In the genomic region with DNA sequence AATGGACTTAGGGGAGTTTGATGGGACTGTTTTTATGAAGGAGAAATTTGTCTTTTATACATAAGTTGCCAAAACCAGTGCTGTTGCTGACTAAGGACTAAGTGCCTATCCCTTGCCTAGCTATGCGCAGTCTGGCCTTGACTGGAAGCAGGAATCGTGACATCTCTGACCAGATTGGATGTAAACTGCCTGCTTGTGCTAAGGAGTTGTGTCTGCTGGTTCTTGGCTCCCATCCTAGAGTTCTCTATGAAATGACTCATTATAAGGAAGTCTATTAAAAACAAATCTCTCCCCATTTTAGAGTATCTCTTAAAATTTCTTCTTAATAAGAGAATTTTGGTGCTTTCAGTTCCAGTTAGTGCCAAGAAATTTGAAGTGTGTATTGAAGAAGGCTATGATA, we compare ENCODE assay signal across 12 cellular contexts.
DNase-seq lines count a peak whose midpoint lies in the region; ATAC-seq, FAIRE-seq and TF ChIP-seq lines count a peak whose summit lies in the region.
"Had no signal": no experiment of that assay in that cellular context is flagged by ENCODE, and none has a peak within 500 bp of the region (broad histone marks: within the 10 kb centered on the region; RNA-seq: fewer than 3 reads in every experiment).

No MANE protein-coding gene starts in this region.

- H3K4me2 ChIP-seq in A549 (peak overlapping the region; percentile 58), IMR-90 (ENCODE audit: low read depth, low read length) (peak overlapping the region; percentile 24; the same call in 1 of the 2 replicates)

- peaks cover 16 to 53% of the 10 kb centered on the region in 2 experiments for H3K79me1 ChIP-seq in IMR-90 (ENCODE audit: low read depth in 1 of 2, low read length in 2 of 2)

- ATAC-seq in A549 (peak; percentile 91 to 92), IMR-90 (ENCODE audit: low read depth) (peak; percentile 100), left lung (peak; percentile 87), HG03196 (IDR thresholded peaks at IDR 0.05; ENCODE audit: unreplicated experiment) (no peak)
- ATAC-seq in activated naive CD8-positive, alpha-beta T cell treated with anti-CD3 and anti-CD28 coated beads, Interleukin-2, amount 50 U/mL, for 24 hours: no peak
- ATAC-seq: activated naive CD4-positive, alpha-beta T cell treated with anti-CD3 and anti-CD28 coated beads, Interleukin-2, amount 50 U/mL, for 72 hours had no signal

- H3K56ac ChIP-seq in IMR-90 (ENCODE audit: extremely low read depth, insufficient read depth, low read length): no peak overlapping the region

- no peaks in the 10 kb centered on the region for H3K36me3 Mint-ChIP-seq in activated naive CD8-positive, alpha-beta T cell treated with anti-CD3 and anti-CD28 coated beads, Interleukin-2, amount 50 U/mL, for 24 hours (ENCODE audit: low read depth)
- H3K36me3 Mint-ChIP-seq: activated naive CD4-positive, alpha-beta T cell treated with anti-CD3 and anti-CD28 coated beads, Interleukin-2, amount 50 U/mL, for 72 hours; CD8-positive, alpha-beta memory T cell had no signal

- CTCF ChIA-PET in A549 (lab: Yijun Ruan, JAX) (interaction anchor here (1.4 kb wide), 1 partner anchor 32 kb away, joined by 4 read pairs; no protein-coding TSS in a partner anchor), IMR-90 (lab: Yijun Ruan, JAX) (interaction anchor here (1.0 kb wide), 2 partner anchors 10 to 58 kb away, joined by 3 read pairs; no protein-coding TSS in a partner anchor)

- H3K4me1 ChIP-seq in A549 (peaks cover 66% of the 10 kb centered on the region), IMR-90 (ENCODE audit: control insufficient read depth, insufficient read depth, low read length) (peaks cover 2% of the 10 kb centered on the region; the same call in 1 of the 2 replicates), colonic mucosa (no peaks in the 10 kb centered on the region), left lung (peaks cover 6 to 18% of the 10 kb centered on the region in 2 donors)

- H4K5ac ChIP-seq in IMR-90 (ENCODE audit: low read depth, low read length): no peak overlapping the region

- H3K9me3 Mint-ChIP-seq in activated naive CD8-positive, alpha-beta T cell treated with anti-CD3 and anti-CD28 coated beads, Interleukin-2, amount 50 U/mL, for 24 hours: no peaks in the 10 kb centered on the region
- H3K9me3 Mint-ChIP-seq: activated naive CD4-positive, alpha-beta T cell treated with anti-CD3 and anti-CD28 coated beads, Interleukin-2, amount 50 U/mL, for 72 hours; CD8-positive, alpha-beta memory T cell had no signal

- no peak overlapping the region for H2AK5ac ChIP-seq in IMR-90 (ENCODE audit: low read depth, low read length)

- no TSS peak for BruUV-seq in IMR-90 (replicated peaks; lab: Mats Ljungman, UMichigan)

- H3K4me3 ChIP-seq in A549 (no peak overlapping the region), IMR-90 (ENCODE audit: insufficient read depth, low read depth, low read length) (no peak overlapping the region), colonic mucosa (no peak overlapping the region), left lung (no peak overlapping the region)

- WGBS in A549 (ENCODE audit: missing lambda C conversion rate): 3% methylated on average over 2 of the region's 2 CpGs
- WGBS in IMR-90 (ENCODE audit: extremely low coverage in 2 of 2, insufficient read length in 1 of 2), 2 experiments: no CpG with 5 or more reads among the region's 2 CpGs

- in situ Hi-C loops in IMR-90 (cut with MboI; ENCODE audit: low sequenced_read_pairs): no loop called here

- no peaks in the 10 kb centered on the region for H3K4me1 Mint-ChIP-seq in activated naive CD8-positive, alpha-beta T cell treated with anti-CD3 and anti-CD28 coated beads, Interleukin-2, amount 50 U/mL, for 24 hours
- H3K4me1 Mint-ChIP-seq: CD8-positive, alpha-beta memory T cell had no signal

- no peak for TF ChIP-seq RAD21 in A549 (conservative IDR thresholded peaks at IDR 0.05 in 1 of 2, IDR thresholded peaks at IDR 0.05 in 1 of 2)
- no peak for TF ChIP-seq RAD21 in IMR-90 (IDR thresholded peaks at IDR 0.05; ENCODE audit: low read length)

- no peak for TF ChIP-seq EP300 in A549 (IDR thresholded peaks at IDR 0.05)

- FAIRE-seq in A549 (lab: Jason Lieb, UNC): peak; percentile 72

- peak overlapping the region; percentile 61 for H2BK5ac ChIP-seq in IMR-90 (ENCODE audit: low read depth, low read length, poor library complexity, severe bottlenecking)

- H2BK20ac ChIP-seq in IMR-90 (ENCODE audit: low read depth, low read length): no peak overlapping the region

- no peak overlapping the region for H3K23ac ChIP-seq in IMR-90 (ENCODE audit: low read depth, low read length)

- no peak overlapping the region for H3K18ac ChIP-seq in IMR-90 (ENCODE audit: low read depth, low read length)

- no peak overlapping the region for H3K4ac ChIP-seq in IMR-90 (ENCODE audit: low read depth, low read length)

- no peaks in the 10 kb centered on the region for H3K27me3 ChIP-seq in IMR-90 (ENCODE audit: control insufficient read depth, insufficient read depth, low read length)
- no peaks in the 10 kb centered on the region for H3K27me3 ChIP-seq in colonic mucosa
- no peaks in the 10 kb centered on the region for H3K27me3 ChIP-seq in left lung

- no peak overlapping the region for H3K14ac ChIP-seq in IMR-90 (replicated peaks; ENCODE audit: low read depth, low read length)

- peaks cover 1% of the 10 kb centered on the region for H3K27me3 Mint-ChIP-seq in activated naive CD8-positive, alpha-beta T cell treated with anti-CD3 and anti-CD28 coated beads, Interleukin-2, amount 50 U/mL, for 24 hours
- H3K27me3 Mint-ChIP-seq: CD8-positive, alpha-beta memory T cell had no signal

- DNase-seq in A549 (ENCODE audit: low read depth in 1 of 2, low spot score in 1 of 2) (peak; percentile 51 to 84), IMR-90 (peak; percentile 99), colonic mucosa (peak; percentile 23), left lung (peak in 1 of 2 donors; percentile 47), SK-N-DZ (ENCODE audit: low spot score) (no peak), NCI-H774 (lab: John Stamatoyannopoulos, UW) (no peak)
- DNase-seq in activated naive CD8-positive, alpha-beta T cell treated with anti-CD3 and anti-CD28 coated beads, Interleukin-2, amount 50 U/mL, for 24 hours: no peak
- DNase-seq: CD8-positive, alpha-beta memory T cell; NCI-H2171 treated with DMSO at 0.1 percent for 48 hours; stimulated activated CD4-positive, alpha-beta T cell treated with anti-CD3 and anti-CD28 coated beads, Interleukin-1b, Interleukin-23, amount 100 ng/mL, for 48 hours had no signal

- H4K91ac ChIP-seq in IMR-90 (ENCODE audit: insufficient read depth, low read depth, low read length): no peak overlapping the region

- no peak overlapping the region for H4K8ac ChIP-seq in IMR-90 (ENCODE audit: low read depth in 2 of 2, low read length in 2 of 2)

- POLR2A ChIA-PET in A549 (lab: Yijun Ruan, JAX): interaction anchor here (0.6 to 1.0 kb wide), 2 partner anchors 41 to 51 kb away, joined by 4 read pairs; no protein-coding TSS in a partner anchor
- POLR2A ChIA-PET in IMR-90 (lab: Charles Lee; ENCODE audit: unreplicated experiment): interaction anchor here (0.5 kb wide), 1 partner anchor 11 kb away, joined by 8 read pairs; no protein-coding TSS in a partner anchor

- H2AFZ ChIP-seq in IMR-90 (replicated peaks; ENCODE audit: low read length, poor library complexity): no peak overlapping the region

- TF ChIP-seq POLR2A in A549 (IDR thresholded peaks at IDR 0.05; ENCODE audit: low read length): no peak
- no peak for TF ChIP-seq POLR2A in IMR-90 (IDR thresholded peaks at IDR 0.05; ENCODE audit: low read depth, low read length)

- peak overlapping the region; percentile 63 to 70 for H3K27ac ChIP-seq in A549
- no peak overlapping the region for H3K27ac ChIP-seq in IMR-90 (ENCODE audit: insufficient read depth, low read length)
- H3K27ac ChIP-seq in colonic mucosa: no peak overlapping the region
- no peak overlapping the region for H3K27ac ChIP-seq in left lung

- dilution Hi-C loops in IMR-90 (cut with HindIII; ENCODE audit: low sequenced_read_pairs, unreplicated experiment): no loop called here

- H3K4me3 Mint-ChIP-seq in activated naive CD8-positive, alpha-beta T cell treated with anti-CD3 and anti-CD28 coated beads, Interleukin-2, amount 50 U/mL, for 24 hours: no peak overlapping the region
- H3K4me3 Mint-ChIP-seq: CD8-positive, alpha-beta memory T cell had no signal

- no peak for TF ChIP-seq CTCF in A549 (IDR thresholded peaks at IDR 0.05)
- no peak for TF ChIP-seq CTCF in IMR-90 (conservative IDR thresholded peaks at IDR 0.05; ENCODE audit: low read depth, low read length)
- TF ChIP-seq CTCF in colonic mucosa (IDR thresholded peaks at IDR 0.05): no peak
- no peak for TF ChIP-seq CTCF in left lung (IDR thresholded peaks at IDR 0.05)

- H3K9ac ChIP-seq in IMR-90 (ENCODE audit: low read depth, low read length): no peak overlapping the region
- H3K9ac ChIP-seq in colonic mucosa (ENCODE audit: low read depth in 2 of 2, low read length in 2 of 2): no peak overlapping the region

- 0 out of 3 replicates have a peak, but pooled peaks cover 4% of the 10 kb centered on the region for H3K9me3 ChIP-seq in A549
- no peaks in the 10 kb centered on the region for H3K9me3 ChIP-seq in IMR-90 (ENCODE audit: control insufficient read depth, insufficient read depth, low read length)
- no peaks in the 10 kb centered on the region for H3K9me3 ChIP-seq in colonic mucosa
- H3K9me3 ChIP-seq in left lung: no peaks in the 10 kb centered on the region

- no peak overlapping the region for H2BK15ac ChIP-seq in IMR-90 (ENCODE audit: low read depth, low read length)

- H2BK120ac ChIP-seq in IMR-90 (ENCODE audit: low read depth, low read length): no peak overlapping the region

- H3K36me3 ChIP-seq in IMR-90 (ENCODE audit: control insufficient read depth, insufficient read depth, low read length): peaks cover 5% of the 10 kb centered on the region
- H3K36me3 ChIP-seq in colonic mucosa: no peaks in the 10 kb centered on the region
- no peaks in the 10 kb centered on the region for H3K36me3 ChIP-seq in left lung

- no peak overlapping the region for H3K27ac Mint-ChIP-seq in activated naive CD8-positive, alpha-beta T cell treated with anti-CD3 and anti-CD28 coated beads, Interleukin-2, amount 50 U/mL, for 24 hours
- H3K27ac Mint-ChIP-seq: activated naive CD4-positive, alpha-beta T cell treated with anti-CD3 and anti-CD28 coated beads, Interleukin-2, amount 50 U/mL, for 72 hours; CD8-positive, alpha-beta memory T cell had no signal

- H2AK9ac ChIP-seq in IMR-90 (replicated peaks; ENCODE audit: low read depth, low read length, poor library complexity): no peak overlapping the region

- intact Hi-C loops in IMR-90 (cut with micrococcal nuclease) (no loop called here), colonic mucosa (cut with DNase I) (no loop called here), left lung (cut with DNase I) (no loop called here)

- H3K9me1 ChIP-seq in IMR-90 (ENCODE audit: insufficient read depth, low read length): peaks cover 17% of the 10 kb centered on the region

- peaks cover 28% of the 10 kb centered on the region; the same call in 1 of the 2 replicates for H4K20me1 ChIP-seq in IMR-90 (ENCODE audit: insufficient read depth, low read length)

TF ChIP-seq in A549, 52 proteins besides CTCF, POLR2A, EP300 and RAD21 (continues in another document):
- no peak for TF ChIP-seq HOXB5 (CRISPR knock-in tag; IDR thresholded peaks at IDR 0.05)
- 0 out of 2 replicates have a peak, but pooled peaks have one; percentile 19 for TF ChIP-seq JUNB (IDR thresholded peaks at IDR 0.05)

TF ChIP-seq in IMR-90, 13 proteins besides CTCF, POLR2A, EP300 and RAD21 (continues in another document):
- TF ChIP-seq MAFK (IDR thresholded peaks at IDR 0.05; ENCODE audit: low read depth, low read length): peak; percentile 90

Comparison
In these comparisons a context has a peak if more than half of its experiments do, and no peak if none do; other contexts are left out.
1. ATAC-seq: peak in A549 (2 of 2), IMR-90 (single experiment) and left lung (single experiment); none in activated naive CD8-positive, alpha-beta T cell treated with anti-CD3 and anti-CD28 coated beads, Interleukin-2, amount 50 U/mL, for 24 hours (single experiment) and HG03196 (single experiment).
2. DNase-seq: peak in A549 (2 of 2), IMR-90 (single experiment) and colonic mucosa (single experiment); none in activated naive CD8-positive, alpha-beta T cell treated with anti-CD3 and anti-CD28 coated beads, Interleukin-2, amount 50 U/mL, for 24 hours (single experiment), SK-N-DZ (single experiment) and NCI-H774 (single experiment).
3. H3K27ac ChIP-seq: peak in A549 (2 of 2); none in IMR-90 (single experiment), colonic mucosa (single experiment) and left lung (0 of 2).